25 cellular contexts compared by ENCODE assay signal in the genomic region with DNA sequence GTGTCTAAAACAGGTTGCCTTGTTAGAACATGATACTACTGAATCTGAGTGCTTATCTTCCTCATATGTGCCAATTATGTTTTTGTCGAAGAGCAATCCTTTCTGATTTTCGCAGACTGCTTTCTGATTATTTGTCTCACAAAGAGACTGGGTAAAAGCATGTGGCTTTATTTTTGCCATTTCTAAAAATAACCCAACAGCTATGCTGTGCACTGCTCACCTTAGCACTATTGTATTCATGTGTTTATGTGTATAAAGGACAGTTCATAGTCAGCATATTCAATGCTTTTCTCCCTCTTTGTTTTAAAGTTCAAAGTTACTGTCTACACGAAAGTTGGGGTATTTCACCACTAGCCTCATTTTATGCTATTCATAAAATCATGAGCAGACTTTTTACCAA.
"Had no signal": no experiment of that assay in that cellular context is flagged by ENCODE, and none has a peak within 500 bp of the region (broad histone marks: within the 10 kb centered on the region; RNA-seq: fewer than 3 reads in every experiment).

No MANE protein-coding gene starts in this region.

- H3K27ac Mint-ChIP-seq: activated CD8-positive, alpha-beta T cell treated with anti-CD3 and anti-CD28 coated beads for 36 hours; activated naive CD4-positive, alpha-beta T cell treated with anti-CD3 and anti-CD28 coated beads, Interleukin-2, amount 10 ng/mL, durations not matched to agents 7 days and 5 days; activated T-cell treated with anti-CD3 and anti-CD28 coated beads, Interleukin-2, amount 50 U/mL, for 72 hours; activated T-helper 2 cell treated with anti-CD3 and anti-CD28 coated beads, Interferon-gamma antibody, Interleukin-2, Interleukin-4, amounts not matched to agents 10 μg/mL and 5 μg/mL and 100 μg/mL, durations not matched to agents 14 hours and 24 hours and 36 hours; IgD-negative memory B cell had no signal

- H3K4me3 ChIP-seq: MG63, SK-N-MC had no signal

- H3K36me3 ChIP-seq: brain microvascular endothelial cell, MG63 had no signal

- H3K27ac ChIP-seq: brain microvascular endothelial cell, SK-N-MC had no signal

- H3K9me3 Mint-ChIP-seq: activated CD8-positive, alpha-beta T cell treated with anti-CD3 and anti-CD28 coated beads for 36 hours; activated naive CD4-positive, alpha-beta T cell treated with anti-CD3 and anti-CD28 coated beads, Interleukin-2, amount 10 ng/mL, durations not matched to agents 7 days and 5 days; activated naive CD8-positive, alpha-beta T cell treated with anti-CD3 and anti-CD28 coated beads for 36 hours; activated T-cell treated with anti-CD3 and anti-CD28 coated beads, Interleukin-2, amount 50 U/mL, for 72 hours; activated T-helper 2 cell treated with anti-CD3 and anti-CD28 coated beads, Interferon-gamma antibody, Interleukin-2, Interleukin-4, amounts not matched to agents 10 μg/mL and 5 μg/mL and 100 μg/mL, durations not matched to agents 14 hours and 24 hours and 36 hours; IgD-negative memory B cell had no signal

- ATAC-seq: activated CD4-positive, CD25-positive, alpha-beta regulatory T cell treated with anti-CD3 and anti-CD28 coated beads, Interleukin-2, amount 50 U/mL, for 24 hours; activated CD8-positive, alpha-beta T cell treated with anti-CD3 and anti-CD28 coated beads for 36 hours; activated T-cell treated with anti-CD3 and anti-CD28 coated beads, Interleukin-2, amount 50 U/mL, for 72 hours; PC-3 had no signal

- H3K27me3 ChIP-seq: brain microvascular endothelial cell, MG63 had no signal

- H3K4me3 Mint-ChIP-seq: activated CD8-positive, alpha-beta T cell treated with anti-CD3 and anti-CD28 coated beads for 36 hours; activated naive CD4-positive, alpha-beta T cell treated with anti-CD3 and anti-CD28 coated beads, Interleukin-2, amount 10 ng/mL, durations not matched to agents 7 days and 5 days; activated naive CD8-positive, alpha-beta T cell treated with anti-CD3 and anti-CD28 coated beads for 36 hours; activated T-cell treated with anti-CD3 and anti-CD28 coated beads, Interleukin-2, amount 50 U/mL, for 72 hours; IgD-negative memory B cell had no signal

- H3K27me3 Mint-ChIP-seq: activated CD8-positive, alpha-beta T cell treated with anti-CD3 and anti-CD28 coated beads for 36 hours; activated naive CD4-positive, alpha-beta T cell treated with anti-CD3 and anti-CD28 coated beads, Interleukin-2, amount 10 ng/mL, durations not matched to agents 7 days and 5 days; activated naive CD8-positive, alpha-beta T cell treated with anti-CD3 and anti-CD28 coated beads for 36 hours; IgD-negative memory B cell had no signal

- H3K9me3 ChIP-seq: MG63 had no signal

- DNase-seq: activated CD4-positive, alpha-beta T cell treated with anti-CD3 and anti-CD28 coated beads for 4 hours; activated CD8-positive, alpha-beta memory T cell treated with anti-CD3 and anti-CD28 coated beads, Interleukin-2, amount 50 U/mL, for 4 hours; activated CD8-positive, alpha-beta T cell treated with anti-CD3 and anti-CD28 coated beads for 36 hours; activated gamma-delta T cell treated with Interleukin-2 at 50 U/mL for 16 hours; activated naive CD4-positive, alpha-beta T cell treated with anti-CD3 and anti-CD28 coated beads, Interleukin-2, amount 10 ng/mL, durations not matched to agents 7 days and 5 days; activated naive CD8-positive, alpha-beta T cell treated with anti-CD3 and anti-CD28 coated beads for 36 hours; activated T-cell treated with anti-CD3 and anti-CD28 coated beads, Interleukin-2, amount 50 U/mL, for 72 hours; brain microvascular endothelial cell; caudate nucleus; MG63; NCI-H1105; NCI-H1436; NCI-H1694 treated with DMSO at 0.1 percent for 48 hours; NCI-H2029 treated with DMSO at 0.1 percent for 48 hours; NCI-H2171; NCI-H345; NCI-H510A; NCI-H526 treated with DMSO at 0.1 percent for 48 hours; NK-92 treated with Interleukin-12 subunit alpha and Interleukin-12 subunit beta, amount 100 ng/mL, for 24 hours; PC-3; SW 1271 had no signal
